2 cellular contexts compared by ENCODE assay signal in the genomic region with DNA sequence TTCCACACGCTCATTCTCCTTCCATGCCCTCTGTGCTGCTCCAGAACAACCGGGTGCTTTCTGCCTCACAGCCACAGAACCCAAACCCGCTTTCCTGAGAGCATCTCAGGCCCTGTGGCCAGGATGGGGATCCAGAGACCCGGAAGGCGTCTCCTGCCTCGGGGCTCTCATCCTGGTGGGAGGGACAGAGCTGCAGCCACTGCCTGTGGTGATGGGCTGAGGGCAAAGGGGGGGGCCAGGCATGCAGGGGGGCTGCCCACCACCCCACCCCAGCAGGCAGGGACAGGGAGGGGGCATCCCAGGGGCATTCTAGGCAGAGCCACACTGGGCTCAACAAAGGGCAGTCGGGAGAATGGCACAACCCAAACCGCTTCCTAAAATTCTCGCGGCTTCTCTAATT.
TF ChIP-seq lines count a peak whose summit lies in the region.

No MANE protein-coding gene starts in this region.

TF ChIP-seq in SK-N-SH, 30 proteins besides CTCF, POLR2A, EP300 and RAD21 (continued from another document):
- no peak for TF ChIP-seq ZBTB33 (IDR thresholded peaks at IDR 0.05; ENCODE audit: borderline replicate concordance, low read depth)
- TF ChIP-seq MEF2A (IDR thresholded peaks at IDR 0.05; ENCODE audit: borderline replicate concordance, low read depth): no peak
- TF ChIP-seq, protein P1, sequence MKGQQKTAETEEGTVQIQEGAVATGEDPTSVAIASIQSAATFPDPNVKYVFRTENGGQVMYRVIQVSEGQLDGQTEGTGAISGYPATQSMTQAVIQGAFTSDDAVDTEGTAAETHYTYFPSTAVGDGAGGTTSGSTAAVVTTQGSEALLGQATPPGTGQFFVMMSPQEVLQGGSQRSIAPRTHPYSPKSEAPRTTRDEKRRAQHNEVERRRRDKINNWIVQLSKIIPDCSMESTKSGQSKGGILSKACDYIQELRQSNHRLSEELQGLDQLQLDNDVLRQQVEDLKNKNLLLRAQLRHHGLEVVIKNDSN (IDR thresholded peaks at IDR 0.05; ENCODE audit: borderline replicate concordance, low read depth): no peak
- TF ChIP-seq, protein P2, sequence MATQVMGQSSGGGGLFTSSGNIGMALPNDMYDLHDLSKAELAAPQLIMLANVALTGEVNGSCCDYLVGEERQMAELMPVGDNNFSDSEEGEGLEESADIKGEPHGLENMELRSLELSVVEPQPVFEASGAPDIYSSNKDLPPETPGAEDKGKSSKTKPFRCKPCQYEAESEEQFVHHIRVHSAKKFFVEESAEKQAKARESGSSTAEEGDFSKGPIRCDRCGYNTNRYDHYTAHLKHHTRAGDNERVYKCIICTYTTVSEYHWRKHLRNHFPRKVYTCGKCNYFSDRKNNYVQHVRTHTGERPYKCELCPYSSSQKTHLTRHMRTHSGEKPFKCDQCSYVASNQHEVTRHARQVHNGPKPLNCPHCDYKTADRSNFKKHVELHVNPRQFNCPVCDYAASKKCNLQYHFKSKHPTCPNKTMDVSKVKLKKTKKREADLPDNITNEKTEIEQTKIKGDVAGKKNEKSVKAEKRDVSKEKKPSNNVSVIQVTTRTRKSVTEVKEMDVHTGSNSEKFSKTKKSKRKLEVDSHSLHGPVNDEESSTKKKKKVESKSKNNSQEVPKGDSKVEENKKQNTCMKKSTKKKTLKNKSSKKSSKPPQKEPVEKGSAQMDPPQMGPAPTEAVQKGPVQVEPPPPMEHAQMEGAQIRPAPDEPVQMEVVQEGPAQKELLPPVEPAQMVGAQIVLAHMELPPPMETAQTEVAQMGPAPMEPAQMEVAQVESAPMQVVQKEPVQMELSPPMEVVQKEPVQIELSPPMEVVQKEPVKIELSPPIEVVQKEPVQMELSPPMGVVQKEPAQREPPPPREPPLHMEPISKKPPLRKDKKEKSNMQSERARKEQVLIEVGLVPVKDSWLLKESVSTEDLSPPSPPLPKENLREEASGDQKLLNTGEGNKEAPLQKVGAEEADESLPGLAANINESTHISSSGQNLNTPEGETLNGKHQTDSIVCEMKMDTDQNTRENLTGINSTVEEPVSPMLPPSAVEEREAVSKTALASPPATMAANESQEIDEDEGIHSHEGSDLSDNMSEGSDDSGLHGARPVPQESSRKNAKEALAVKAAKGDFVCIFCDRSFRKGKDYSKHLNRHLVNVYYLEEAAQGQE (IDR thresholded peaks at IDR 0.05; ENCODE audit: low read depth, low read length): no peak
- TF ChIP-seq, protein P3, sequence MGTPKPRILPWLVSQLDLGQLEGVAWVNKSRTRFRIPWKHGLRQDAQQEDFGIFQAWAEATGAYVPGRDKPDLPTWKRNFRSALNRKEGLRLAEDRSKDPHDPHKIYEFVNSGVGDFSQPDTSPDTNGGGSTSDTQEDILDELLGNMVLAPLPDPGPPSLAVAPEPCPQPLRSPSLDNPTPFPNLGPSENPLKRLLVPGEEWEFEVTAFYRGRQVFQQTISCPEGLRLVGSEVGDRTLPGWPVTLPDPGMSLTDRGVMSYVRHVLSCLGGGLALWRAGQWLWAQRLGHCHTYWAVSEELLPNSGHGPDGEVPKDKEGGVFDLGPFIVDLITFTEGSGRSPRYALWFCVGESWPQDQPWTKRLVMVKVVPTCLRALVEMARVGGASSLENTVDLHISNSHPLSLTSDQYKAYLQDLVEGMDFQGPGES (IDR thresholded peaks at IDR 0.05; ENCODE audit: low read depth, low read length): no peak

TF ChIP-seq in SK-N-SH treated with all-trans-retinoic acid at 6 μM for 48 hours, 23 proteins besides CTCF, POLR2A, EP300 and RAD21 (continued from another document):
- no peak for TF ChIP-seq ZNF565 (CRISPR knock-in tag; conservative IDR thresholded peaks at IDR 0.05; ENCODE audit: low read depth)
- no peak for TF ChIP-seq OSR1 (CRISPR knock-in tag; IDR thresholded peaks at IDR 0.05)
- no peak for TF ChIP-seq POU6F1 (CRISPR knock-in tag; IDR thresholded peaks at IDR 0.05; ENCODE audit: borderline replicate concordance, low read depth)
- TF ChIP-seq ZNF70 (CRISPR knock-in tag; IDR thresholded peaks at IDR 0.05): no peak
- TF ChIP-seq BACH2 (CRISPR knock-in tag; IDR thresholded peaks at IDR 0.05; ENCODE audit: borderline replicate concordance): no peak
- no peak for TF ChIP-seq TOX (CRISPR knock-in tag; IDR thresholded peaks at IDR 0.05; ENCODE audit: borderline replicate concordance)
